8 cellular contexts compared by ENCODE assay signal in the genomic region with DNA sequence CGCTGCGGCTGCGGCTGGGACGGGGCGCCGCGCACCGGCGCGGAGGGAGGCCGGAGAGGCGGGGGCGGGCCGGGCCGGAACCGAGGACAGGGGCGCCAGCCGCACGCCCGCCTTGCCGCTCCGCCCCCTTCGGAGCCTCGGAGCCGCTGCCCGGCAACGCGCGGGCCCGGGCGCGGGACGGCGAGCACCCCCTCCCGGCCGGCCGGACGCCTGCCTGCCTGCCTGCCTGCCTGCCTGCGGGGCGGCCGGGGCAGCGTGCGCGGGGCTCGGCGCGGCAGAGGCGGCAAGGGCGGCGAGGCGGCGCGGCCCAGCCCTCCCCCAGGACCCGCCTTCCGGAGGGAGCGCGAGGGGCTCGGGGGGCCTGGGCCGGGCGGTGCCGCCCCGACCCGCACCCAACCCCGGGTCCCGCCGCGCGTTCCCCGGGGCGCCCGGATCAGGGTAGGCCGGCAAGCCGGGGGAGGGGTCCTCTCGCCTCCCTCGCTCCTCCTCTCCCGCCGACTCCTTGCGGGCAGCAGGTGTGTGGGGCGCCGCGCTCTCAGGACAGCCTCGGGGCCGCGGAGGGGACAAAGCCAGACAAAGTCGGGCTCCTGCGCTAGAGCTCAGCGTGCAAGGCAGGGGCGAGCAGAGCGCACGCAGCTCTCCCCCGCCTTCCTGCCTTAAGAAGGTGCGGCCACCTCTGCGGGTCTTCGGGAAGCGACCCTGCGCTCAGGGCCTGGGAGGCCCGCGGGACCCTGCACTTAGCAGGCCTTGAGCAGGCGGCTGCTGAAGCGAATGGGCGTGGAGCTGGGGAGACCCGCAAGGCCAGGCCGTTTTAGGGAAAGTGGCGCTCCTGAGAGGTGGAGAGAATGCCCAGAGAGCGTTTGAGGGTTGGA. TPM values are rescaled to one million over a fixed set of nuclear protein-coding genes. Genes with fewer than 3 reads are reported as not detected.
A peak's percentile ranks its signal among the peaks of the same experiment; 100 is the strongest.
DNase-seq lines count a peak whose midpoint lies in the region; ATAC-seq and TF ChIP-seq lines count a peak whose summit lies in the region.

A gene (minus strand): TSS at position 58 of the 872 bp plus-strand sequence. CDS start 120 bp downstream, outside the sequence.

- POLR2A ChIA-PET in Caco-2 (lab: Charles Lee): no interaction called here

- peak; percentile 76 to 89 for DNase-seq in Caco-2
- DNase-seq in Peyer's patch: peak; percentile 25 to 79 (median 75)
- DNase-seq in activated naive CD4-positive, alpha-beta T cell treated with anti-CD3 and anti-CD28 coated beads for 36 hours: peak; percentile 59
- DNase-seq in germinal center (ENCODE audit: low spot score): peak; percentile 67
- peak; percentile 99 for DNase-seq in osteoblast (ENCODE audit: insufficient read length, low spot score, missing footprints)

- H3K4me3 Mint-ChIP-seq in Caco-2 (ENCODE audit: unreplicated experiment): peak within 1 kb of the TSS; percentile 86
- H3K4me3 Mint-ChIP-seq in activated naive CD4-positive, alpha-beta T cell treated with anti-CD3 and anti-CD28 coated beads for 36 hours: peak within 1 kb of the TSS; percentile 80

- H3K4me2 ChIP-seq in osteoblast (ENCODE audit: insufficient read depth, low read length): peak within 1 kb of the TSS; percentile 89

- peaks cover 16% of the 10 kb centered on the region for H4K20me1 ChIP-seq in osteoblast (ENCODE audit: insufficient read depth, low read length)

- H3K4me1 Mint-ChIP-seq in Caco-2 (ENCODE audit: low read depth, unreplicated experiment): peaks cover 27% of the 10 kb centered on the region
- H3K4me1 Mint-ChIP-seq in activated naive CD4-positive, alpha-beta T cell treated with anti-CD3 and anti-CD28 coated beads for 36 hours (ENCODE audit: low read depth): peaks cover 8% of the 10 kb centered on the region

- ATAC-seq in GM19455 (IDR thresholded peaks at IDR 0.05; ENCODE audit: unreplicated experiment) (peak; percentile 90), HG03565 (IDR thresholded peaks at IDR 0.05; ENCODE audit: unreplicated experiment) (peak; percentile 77)

- TF ChIP-seq CTCF in Caco-2 (IDR thresholded peaks at IDR 0.05; ENCODE audit: insufficient read depth in 1 of 2, low read depth in 1 of 2, low read length in 1 of 2, severe bottlenecking in 1 of 2, unreplicated experiment in 1 of 2) (no peak), Peyer's patch (IDR thresholded peaks at IDR 0.05) (peak in 3 of 6 experiments; percentile 46 to 75 (median 52)), osteoblast (IDR thresholded peaks at IDR 0.05; ENCODE audit: extremely low read depth, low read depth, low read length) (no peak)

- H3K27me3 ChIP-seq in Caco-2 (replicated peaks; ENCODE audit: control insufficient read depth, insufficient read depth, low read length) (no peaks in the 10 kb centered on the region), Peyer's patch (no peaks in the 10 kb centered on the region), osteoblast (ENCODE audit: insufficient read depth, low read length) (no peaks in the 10 kb centered on the region)

- intact Hi-C loops in Caco-2 (cut with micrococcal nuclease; ENCODE audit: unreplicated experiment): loop anchor here (2.0 kb wide), 2 partner anchors 23 to 95 kb away; no protein-coding TSS in a partner anchor
- intact Hi-C loops in activated naive CD4-positive, alpha-beta T cell treated with anti-CD3 and anti-CD28 coated beads for 36 hours (cut with micrococcal nuclease): loop anchor here (2.0 to 5.0 kb wide), 2 partner anchors 79 to 229 kb away; no protein-coding TSS in a partner anchor

- CTCF ChIA-PET in Caco-2 (lab: Charles Lee): interaction anchor here (0.7 to 1.0 kb wide), 3 partner anchors 94 to 152 kb away, joined by 3 to 4 read pairs (median 3); a partner anchor contains a TSS
- CTCF ChIA-PET in activated naive CD4-positive, alpha-beta T cell treated with anti-CD3 and anti-CD28 coated beads for 36 hours (lab: Charles Lee): interaction anchor here (0.8 to 3.4 kb wide), 3 partner anchors 13 to 95 kb away, joined by 3 to 20 read pairs (median 4); no protein-coding TSS in a partner anchor

- BruUV-seq in Caco-2 (replicated peaks; lab: Mats Ljungman, UMichigan): no TSS peak

- peaks cover 17% of the 10 kb centered on the region for H3K79me2 ChIP-seq in osteoblast (ENCODE audit: insufficient read depth, low read length)

- H3K36me3 Mint-ChIP-seq in Caco-2 (ENCODE audit: insufficient read depth, unreplicated experiment): peaks cover 4% of the 10 kb centered on the region
- no peaks in the 10 kb centered on the region for H3K36me3 Mint-ChIP-seq in activated naive CD4-positive, alpha-beta T cell treated with anti-CD3 and anti-CD28 coated beads for 36 hours (ENCODE audit: low read depth)

- H2AFZ ChIP-seq in osteoblast (ENCODE audit: low read length): peak within 1 kb of the TSS; percentile 86

- H3K4me3 ChIP-seq in Caco-2 (ENCODE audit: low read depth, low read length): peak within 1 kb of the TSS; percentile 60
- H3K4me3 ChIP-seq in Peyer's patch: peak within 1 kb of the TSS; percentile 47 to 73 (median 65)
- H3K4me3 ChIP-seq in osteoblast (ENCODE audit: insufficient read depth, low read length): peak within 1 kb of the TSS; percentile 75
- H3K4me3 ChIP-seq in urinary bladder (ENCODE audit: low read depth, low read length): peak within 1 kb of the TSS; percentile 97

- H3K4me1 ChIP-seq in Caco-2 (peaks cover 21% of the 10 kb centered on the region), Peyer's patch (peaks cover 0 to 11% (median 0%) of the 10 kb centered on the region in 4 donors), osteoblast (ENCODE audit: insufficient read depth, low read length) (peaks cover 13% of the 10 kb centered on the region), urinary bladder (ENCODE audit: insufficient read depth) (no peaks in the 10 kb centered on the region)

- no peaks in the 10 kb centered on the region for H3K9me3 Mint-ChIP-seq in Caco-2 (ENCODE audit: unreplicated experiment)
- H3K9me3 Mint-ChIP-seq in activated naive CD4-positive, alpha-beta T cell treated with anti-CD3 and anti-CD28 coated beads for 36 hours: no peaks in the 10 kb centered on the region

- H3K27ac ChIP-seq in Peyer's patch (peak within 1 kb of the TSS in 1 of 4 donors; percentile 12), osteoblast (ENCODE audit: low read depth, low read length) (no peak within 1 kb of the TSS), urinary bladder (ENCODE audit: low read depth) (no peak within 1 kb of the TSS)

- peak within 1 kb of the TSS; percentile 75 for H3K27ac Mint-ChIP-seq in Caco-2 (ENCODE audit: unreplicated experiment)
- no peak within 1 kb of the TSS for H3K27ac Mint-ChIP-seq in activated naive CD4-positive, alpha-beta T cell treated with anti-CD3 and anti-CD28 coated beads for 36 hours

- 0 out of 2 replicates have a peak, but pooled peaks cover 1% of the 10 kb centered on the region for H3K36me3 ChIP-seq in Caco-2 (ENCODE audit: control insufficient read depth, insufficient read depth, low read length)
- H3K36me3 ChIP-seq in Peyer's patch: no peaks in the 10 kb centered on the region
- no peaks in the 10 kb centered on the region for H3K36me3 ChIP-seq in osteoblast (ENCODE audit: insufficient read depth, low read length)
- H3K36me3 ChIP-seq in urinary bladder (ENCODE audit: insufficient read depth): no peaks in the 10 kb centered on the region

- no peak for TF ChIP-seq POLR2A in Peyer's patch (IDR thresholded peaks at IDR 0.05)

- 1% methylated on average over 102 of the region's 105 CpGs for WGBS in urinary bladder

- no peaks in the 10 kb centered on the region for H3K9me3 ChIP-seq in Caco-2
- H3K9me3 ChIP-seq in Peyer's patch: no peaks in the 10 kb centered on the region
- no peaks in the 10 kb centered on the region for H3K9me3 ChIP-seq in osteoblast (ENCODE audit: low read depth, low read length)

- H3K27me3 Mint-ChIP-seq in Caco-2 (ENCODE audit: insufficient read depth, unreplicated experiment): no peaks in the 10 kb centered on the region
- H3K27me3 Mint-ChIP-seq in activated naive CD4-positive, alpha-beta T cell treated with anti-CD3 and anti-CD28 coated beads for 36 hours (ENCODE audit: low read depth): peaks cover 36% of the 10 kb centered on the region

RNA-seq across cellular contexts. Expression of the gene that starts here (rescaled TPM):
- 19.9 and 21.9 TPM in 2 replicates for total RNA-seq in Caco-2 (2022)
- 1 to 10 TPM; 1.6 to 5.0 (median 3.3) TPM for total RNA-seq in Peyer's patch
- under 1 TPM; 0.60 to 0.67 TPM for total RNA-seq in activated naive CD4-positive, alpha-beta T cell treated with anti-CD3 and anti-CD28 coated beads for 36 hours
- 2.9 and 3.3 TPM in 2 replicates for total RNA-seq in osteoblast
- total RNA-seq in urinary bladder: 4.6 TPM
- 1.6 TPM for polyA plus RNA-seq in urinary bladder

Comparison
In these comparisons a context has a peak if more than half of its experiments do, and no peak if none do; other contexts are left out.
1. Peak in DNase-seq in activated naive CD4-positive, alpha-beta T cell treated with anti-CD3 and anti-CD28 coated beads for 36 hours; RNA of the gene not detected or under 1 TPM.